Comparison of ENCODE assay signal across 22 cellular contexts in the genomic region with DNA sequence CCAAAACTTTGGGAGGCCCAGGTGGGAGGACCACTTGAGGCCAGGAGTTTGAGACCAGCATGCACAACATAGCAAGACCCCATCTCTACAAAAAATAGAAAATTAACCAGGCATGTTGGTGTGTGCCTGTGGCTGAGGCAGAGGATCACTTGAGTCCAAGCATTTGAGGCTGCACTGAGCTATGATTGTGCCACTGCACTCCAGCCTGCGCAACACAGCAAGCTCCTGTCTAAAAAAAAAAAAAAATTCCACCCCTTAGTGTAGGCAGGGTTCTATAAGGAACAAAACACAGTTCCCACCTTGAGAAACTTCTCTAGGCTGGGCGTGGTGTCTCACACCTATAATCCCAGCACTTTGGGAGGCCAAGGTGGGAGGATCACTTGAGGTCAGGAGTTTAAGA. TPM values are rescaled to one million over a fixed set of nuclear protein-coding genes. Genes with fewer than 3 reads are reported as not detected.
A peak's percentile ranks its signal among the peaks of the same experiment; 100 is the strongest.
DNase-seq lines count a peak whose midpoint lies in the region; ATAC-seq and TF ChIP-seq lines count a peak whose summit lies in the region.
"Had no signal": no experiment of that assay in that cellular context is flagged by ENCODE, and none has a peak within 500 bp of the region (broad histone marks: within the 10 kb centered on the region; RNA-seq: fewer than 3 reads in every experiment).

No MANE protein-coding gene starts in this region.

- peaks cover 3% of the 10 kb centered on the region; the same call in 1 of the 2 replicates for H3F3A ChIP-seq in PC-9 (ENCODE audit: insufficient read depth, low read depth)

- no peaks in the 10 kb centered on the region for H3K27me3 Mint-ChIP-seq in MCF 10A (ENCODE audit: insufficient read depth, unreplicated experiment)

- H4K20me1 ChIP-seq in BLaER1, result no peaks in the 10 kb centered on the region
- H4K20me1 ChIP-seq in PC-9 (ENCODE audit: insufficient read depth), result no peaks in the 10 kb centered on the region

- H3K4me1 ChIP-seq in heart right ventricle (peaks cover 0 to 21% (median 6%) of the 10 kb centered on the region in 9 donors), BLaER1 (peaks cover 64% of the 10 kb centered on the region), RWPE2 (ENCODE audit: insufficient read depth, poor library complexity, severe bottlenecking) (peaks cover 3% of the 10 kb centered on the region), gastrocnemius medialis (peaks cover 8 to 31% of the 10 kb centered on the region in 2 donors), PC-9 (replicated peaks; ENCODE audit: insufficient read depth) (no peaks in the 10 kb centered on the region)

- ATAC-seq in heart right ventricle, result peak in 3 of 8 donors; percentile 8 to 19 (median 8)
- ATAC-seq in left cardiac atrium, result no peak
- no peak for ATAC-seq in RWPE2 (ENCODE audit: low read depth)
- no peak for ATAC-seq in gastrocnemius medialis
- ATAC-seq: GM12878 had no signal

- no peak overlapping the region for H2AFZ ChIP-seq in PC-9

- H3K4me1 Mint-ChIP-seq in MCF 10A (ENCODE audit: insufficient read depth, unreplicated experiment), result no peaks in the 10 kb centered on the region
- H3K4me1 Mint-ChIP-seq: CD4-positive, CD25-positive, alpha-beta regulatory T cell had no signal

- no peaks in the 10 kb centered on the region for H3K9me3 Mint-ChIP-seq in MCF 10A (ENCODE audit: unreplicated experiment)
- H3K9me3 Mint-ChIP-seq: CD4-positive, CD25-positive, alpha-beta regulatory T cell; CD8-positive, alpha-beta memory T cell; H9; IgD-negative memory B cell had no signal

- H3K36me3 ChIP-seq in heart right ventricle, result no peaks in the 10 kb centered on the region
- no peaks in the 10 kb centered on the region for H3K36me3 ChIP-seq in BLaER1
- H3K36me3 ChIP-seq in RWPE2 (ENCODE audit: low read depth), result no peaks in the 10 kb centered on the region
- H3K36me3 ChIP-seq in gastrocnemius medialis, result no peaks in the 10 kb centered on the region
- no peaks in the 10 kb centered on the region for H3K36me3 ChIP-seq in PC-9 (ENCODE audit: low read depth)

- H3K9me3 ChIP-seq in heart right ventricle, result no peaks in the 10 kb centered on the region
- peaks cover 26% of the 10 kb centered on the region for H3K9me3 ChIP-seq in BLaER1
- H3K9me3 ChIP-seq in RWPE2 (ENCODE audit: severe bottlenecking), result no peaks in the 10 kb centered on the region
- no peaks in the 10 kb centered on the region for H3K9me3 ChIP-seq in gastrocnemius medialis
- H3K9me3 ChIP-seq in PC-9 (ENCODE audit: insufficient read depth, low read depth), result no peaks in the 10 kb centered on the region

- TF ChIP-seq CTCF in heart right ventricle (IDR thresholded peaks at IDR 0.05) (no peak), RWPE2 (IDR thresholded peaks at IDR 0.05; ENCODE audit: poor library complexity, severe bottlenecking) (no peak), gastrocnemius medialis (IDR thresholded peaks at IDR 0.05 in 4 of 5, conservative IDR thresholded peaks at IDR 0.05 in 1 of 5) (no peak), MCF 10A (IDR thresholded peaks at IDR 0.05; ENCODE audit: unreplicated experiment) (no peak), PC-9 (conservative IDR thresholded peaks at IDR 0.05) (no peak)

- H3K4me2 ChIP-seq in BLaER1 (peak overlapping the region; percentile 23), PC-9 (no peak overlapping the region)

- H3K27ac ChIP-seq in heart right ventricle, result peak overlapping the region in 6 of 10 donors; percentile 3 to 59 (median 46)
- no peak overlapping the region; the same call in 1 of the 2 replicates for H3K27ac ChIP-seq in BLaER1
- peak overlapping the region; percentile 15 for H3K27ac ChIP-seq in RWPE2 (ENCODE audit: poor library complexity, severe bottlenecking)
- peak overlapping the region; percentile 7 to 69 (median 62) for H3K27ac ChIP-seq in gastrocnemius medialis
- H3K27ac ChIP-seq in PC-9, result no peak overlapping the region
- H3K27ac ChIP-seq: HL-60 had no signal

- H3K27ac Mint-ChIP-seq in MCF 10A (ENCODE audit: low read depth, unreplicated experiment), result no peak overlapping the region
- H3K27ac Mint-ChIP-seq: B cell; CD8-positive, alpha-beta memory T cell; H9; IgD-negative memory B cell had no signal

- 93 to 95% methylated on average over 2 of the region's 2 CpGs for WGBS in heart right ventricle, 2 donors

- no peak overlapping the region for H3K9ac ChIP-seq in BLaER1

- no peak overlapping the region for H3K4me3 Mint-ChIP-seq in MCF 10A (ENCODE audit: unreplicated experiment)
- H3K4me3 Mint-ChIP-seq: B cell; CD4-positive, CD25-positive, alpha-beta regulatory T cell; CD8-positive, alpha-beta memory T cell; H9; IgD-negative memory B cell had no signal

- POLR2A ChIA-PET in MCF 10A (lab: Yijun Ruan, JAX), result interaction anchor here (0.7 kb wide), 1 partner anchor 24 kb away, joined by 3 read pairs; no protein-coding TSS in a partner anchor
- POLR2A ChIA-PET in PC-9 (lab: Charles Lee; ENCODE audit: unreplicated experiment), result no interaction called here

- no peaks in the 10 kb centered on the region for H3K9me2 ChIP-seq in PC-9 (ENCODE audit: insufficient read depth)

- BruUV-seq in MCF 10A (replicated peaks; lab: Mats Ljungman, UMichigan) (no TSS peak), PC-9 (replicated peaks; lab: Mats Ljungman, UMichigan) (no TSS peak)

- H3K4me3 ChIP-seq in heart right ventricle, result no peak overlapping the region
- H3K4me3 ChIP-seq in BLaER1, result no peak overlapping the region
- no peak overlapping the region for H3K4me3 ChIP-seq in RWPE2 (ENCODE audit: severe bottlenecking)
- H3K4me3 ChIP-seq in gastrocnemius medialis, result no peak overlapping the region
- H3K4me3 ChIP-seq in PC-9, result no peak overlapping the region
- H3K4me3 ChIP-seq: GM12878 had no signal

- no peaks in the 10 kb centered on the region for H3K79me2 ChIP-seq in PC-9 (ENCODE audit: low read depth)

- in situ Hi-C loops in gastrocnemius medialis (cut with MboI; ENCODE audit: low sequenced_read_pairs in 4 of 4), result no loop called here

- H3K36me3 Mint-ChIP-seq in MCF 10A (ENCODE audit: insufficient read depth, unreplicated experiment), result no peaks in the 10 kb centered on the region
- H3K36me3 Mint-ChIP-seq: CD4-positive, CD25-positive, alpha-beta regulatory T cell; CD8-positive, alpha-beta memory T cell; IgD-negative memory B cell had no signal

- H3K27me3 ChIP-seq in heart right ventricle (peaks cover 0 to 8% (median 0%) of the 10 kb centered on the region in 7 donors), BLaER1 (no peaks in the 10 kb centered on the region), RWPE2 (ENCODE audit: insufficient read depth, poor library complexity, severe bottlenecking) (no peaks in the 10 kb centered on the region), gastrocnemius medialis (no peaks in the 10 kb centered on the region), PC-9 (ENCODE audit: insufficient read depth, low read depth) (no peaks in the 10 kb centered on the region)

- TF ChIP-seq POLR2A in gastrocnemius medialis (IDR thresholded peaks at IDR 0.05), result no peak

- DNase-seq in heart right ventricle (no peak), left cardiac atrium (no peak), RWPE2 (ENCODE audit: low spot score) (no peak), gastrocnemius medialis (no peak), amygdala (lab: John Stamatoyannopoulos, UW) (no peak), MCF 10A (ENCODE audit: unreplicated experiment) (no peak), PC-9 (no peak)
- DNase-seq: 8988T; C1 segment of cervical spinal cord; CD4-positive, CD25-positive, alpha-beta regulatory T cell; CD8-positive, alpha-beta memory T cell; COR-L47; DMS 273 treated with DMSO at 0.1 percent for 48 hours; DMS53; DND-41; EL; H9 had no signal

- intact Hi-C loops in heart right ventricle (cut with DNase I), result no loop called here
- intact Hi-C loops in left cardiac atrium (cut with DNase I), result no loop called here
- intact Hi-C loops in gastrocnemius medialis (cut with DNase I; ENCODE audit: low total_unique reads), result no loop called here
- intact Hi-C loops in MCF 10A (cut with micrococcal nuclease), result no loop called here
- intact Hi-C loops in PC-9 (cut with micrococcal nuclease; ENCODE audit: unreplicated experiment), result no loop called here

- CTCF ChIA-PET in MCF 10A (lab: Yijun Ruan, JAX) (interaction anchor here (0.6 kb wide), 1 partner anchor 84 kb away, joined by 6 read pairs; no protein-coding TSS in a partner anchor), PC-9 (lab: Charles Lee) (no interaction called here)

RNA-seq across cellular contexts. Expression of gene HAPSTR1, which starts 36.3 kb away (rescaled TPM):
- total RNA-seq in heart right ventricle (10 to 100 TPM; 57.2 to 74.7 (median 64.1) TPM), left cardiac atrium (10 to 100 TPM; 35.6 to 50.5 TPM), gastrocnemius medialis (10 to 100 TPM; 55.0 to 65.0 (median 60.9) TPM), MCF 10A (2022) (87.4 and 88.9 TPM in 2 replicates), PC-9 (2021) (61.1 and 82.8 TPM in 2 replicates)
- polyA plus RNA-seq in heart right ventricle, result 10 to 100 TPM; 10.2 to 11.7 TPM

Comparison
In these comparisons a context has a peak if more than half of its experiments do, and no peak if none do; other contexts are left out.
1. H3K27ac ChIP-seq: peak in heart right ventricle (6 of 10), RWPE2 (single experiment) and gastrocnemius medialis (4 of 4); none in BLaER1 (single experiment) and PC-9 (single experiment).